In the genomic region with DNA sequence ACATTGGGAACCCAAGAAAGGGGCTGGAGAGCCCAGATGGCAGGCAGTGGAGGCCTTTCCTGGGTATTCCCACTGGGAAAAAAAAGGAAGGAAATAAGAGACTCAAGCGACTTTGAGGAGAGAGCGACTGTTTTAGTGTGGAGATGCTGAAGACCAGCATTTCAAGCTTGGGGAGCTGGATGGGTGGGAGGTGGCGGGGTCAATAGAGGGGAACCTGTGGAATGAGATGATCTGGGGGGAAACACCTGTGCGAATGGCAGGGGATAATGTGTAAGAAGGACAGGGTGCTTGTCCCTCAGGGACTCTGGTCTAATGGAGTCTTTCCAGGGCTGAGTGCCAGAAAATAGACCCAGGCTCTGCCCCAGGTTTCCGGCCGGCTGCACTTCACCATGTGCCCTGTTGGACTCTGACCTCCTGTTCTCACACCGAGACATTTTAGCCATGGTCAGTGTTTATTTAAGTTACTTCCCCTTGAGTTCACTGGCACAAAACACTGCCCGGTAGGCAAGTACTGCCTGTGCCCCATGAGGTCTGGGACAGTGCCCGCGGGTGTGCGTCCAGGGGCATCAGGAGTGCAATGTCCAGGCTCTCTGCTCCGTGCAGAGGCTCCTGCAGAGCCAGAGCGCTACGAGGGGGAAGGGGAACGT, we compare ENCODE assay signal across 1 cellular context.
TF ChIP-seq lines count a peak whose summit lies in the region.

No MANE protein-coding gene starts in this region.

TF ChIP-seq in HepG2, 621 proteins besides CTCF, POLR2A, EP300 and RAD21 (continued from another document and continues in another):
- TF ChIP-seq, protein P1, sequence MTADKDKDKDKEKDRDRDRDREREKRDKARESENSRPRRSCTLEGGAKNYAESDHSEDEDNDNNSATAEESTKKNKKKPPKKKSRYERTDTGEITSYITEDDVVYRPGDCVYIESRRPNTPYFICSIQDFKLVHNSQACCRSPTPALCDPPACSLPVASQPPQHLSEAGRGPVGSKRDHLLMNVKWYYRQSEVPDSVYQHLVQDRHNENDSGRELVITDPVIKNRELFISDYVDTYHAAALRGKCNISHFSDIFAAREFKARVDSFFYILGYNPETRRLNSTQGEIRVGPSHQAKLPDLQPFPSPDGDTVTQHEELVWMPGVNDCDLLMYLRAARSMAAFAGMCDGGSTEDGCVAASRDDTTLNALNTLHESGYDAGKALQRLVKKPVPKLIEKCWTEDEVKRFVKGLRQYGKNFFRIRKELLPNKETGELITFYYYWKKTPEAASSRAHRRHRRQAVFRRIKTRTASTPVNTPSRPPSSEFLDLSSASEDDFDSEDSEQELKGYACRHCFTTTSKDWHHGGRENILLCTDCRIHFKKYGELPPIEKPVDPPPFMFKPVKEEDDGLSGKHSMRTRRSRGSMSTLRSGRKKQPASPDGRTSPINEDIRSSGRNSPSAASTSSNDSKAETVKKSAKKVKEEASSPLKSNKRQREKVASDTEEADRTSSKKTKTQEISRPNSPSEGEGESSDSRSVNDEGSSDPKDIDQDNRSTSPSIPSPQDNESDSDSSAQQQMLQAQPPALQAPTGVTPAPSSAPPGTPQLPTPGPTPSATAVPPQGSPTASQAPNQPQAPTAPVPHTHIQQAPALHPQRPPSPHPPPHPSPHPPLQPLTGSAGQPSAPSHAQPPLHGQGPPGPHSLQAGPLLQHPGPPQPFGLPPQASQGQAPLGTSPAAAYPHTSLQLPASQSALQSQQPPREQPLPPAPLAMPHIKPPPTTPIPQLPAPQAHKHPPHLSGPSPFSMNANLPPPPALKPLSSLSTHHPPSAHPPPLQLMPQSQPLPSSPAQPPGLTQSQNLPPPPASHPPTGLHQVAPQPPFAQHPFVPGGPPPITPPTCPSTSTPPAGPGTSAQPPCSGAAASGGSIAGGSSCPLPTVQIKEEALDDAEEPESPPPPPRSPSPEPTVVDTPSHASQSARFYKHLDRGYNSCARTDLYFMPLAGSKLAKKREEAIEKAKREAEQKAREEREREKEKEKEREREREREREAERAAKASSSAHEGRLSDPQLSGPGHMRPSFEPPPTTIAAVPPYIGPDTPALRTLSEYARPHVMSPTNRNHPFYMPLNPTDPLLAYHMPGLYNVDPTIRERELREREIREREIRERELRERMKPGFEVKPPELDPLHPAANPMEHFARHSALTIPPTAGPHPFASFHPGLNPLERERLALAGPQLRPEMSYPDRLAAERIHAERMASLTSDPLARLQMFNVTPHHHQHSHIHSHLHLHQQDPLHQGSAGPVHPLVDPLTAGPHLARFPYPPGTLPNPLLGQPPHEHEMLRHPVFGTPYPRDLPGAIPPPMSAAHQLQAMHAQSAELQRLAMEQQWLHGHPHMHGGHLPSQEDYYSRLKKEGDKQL (CRISPR knock-in tag; IDR thresholded peaks at IDR 0.05; ENCODE audit: low read depth): no peak
- 0 out of 2 replicates have a peak, but pooled peaks have one; percentile 40 for TF ChIP-seq ZSCAN21 (CRISPR knock-in tag; IDR thresholded peaks at IDR 0.05; ENCODE audit: borderline replicate concordance)
- TF ChIP-seq HMG20A (CRISPR knock-in tag; IDR thresholded peaks at IDR 0.05; ENCODE audit: borderline replicate concordance): peak; percentile 79; the same call in 1 of the 2 replicates
- TF ChIP-seq ZNF292 (CRISPR knock-in tag; IDR thresholded peaks at IDR 0.05; ENCODE audit: borderline replicate concordance, low read depth): peak; percentile 67
- no peak for TF ChIP-seq ZEB1 (IDR thresholded peaks at IDR 0.05; ENCODE audit: insufficient replicate concordance, low read depth)
- no peak for TF ChIP-seq ADNP (CRISPR knock-in tag; IDR thresholded peaks at IDR 0.05)
- no peak for TF ChIP-seq NR2F6 (IDR thresholded peaks at IDR 0.05)
- TF ChIP-seq NR2F6 (CRISPR knock-in tag; IDR thresholded peaks at IDR 0.05): peak; percentile 67
- TF ChIP-seq PHB2 (IDR thresholded peaks at IDR 0.05; ENCODE audit: partially characterized antibody): no peak
- TF ChIP-seq, protein P2, sequence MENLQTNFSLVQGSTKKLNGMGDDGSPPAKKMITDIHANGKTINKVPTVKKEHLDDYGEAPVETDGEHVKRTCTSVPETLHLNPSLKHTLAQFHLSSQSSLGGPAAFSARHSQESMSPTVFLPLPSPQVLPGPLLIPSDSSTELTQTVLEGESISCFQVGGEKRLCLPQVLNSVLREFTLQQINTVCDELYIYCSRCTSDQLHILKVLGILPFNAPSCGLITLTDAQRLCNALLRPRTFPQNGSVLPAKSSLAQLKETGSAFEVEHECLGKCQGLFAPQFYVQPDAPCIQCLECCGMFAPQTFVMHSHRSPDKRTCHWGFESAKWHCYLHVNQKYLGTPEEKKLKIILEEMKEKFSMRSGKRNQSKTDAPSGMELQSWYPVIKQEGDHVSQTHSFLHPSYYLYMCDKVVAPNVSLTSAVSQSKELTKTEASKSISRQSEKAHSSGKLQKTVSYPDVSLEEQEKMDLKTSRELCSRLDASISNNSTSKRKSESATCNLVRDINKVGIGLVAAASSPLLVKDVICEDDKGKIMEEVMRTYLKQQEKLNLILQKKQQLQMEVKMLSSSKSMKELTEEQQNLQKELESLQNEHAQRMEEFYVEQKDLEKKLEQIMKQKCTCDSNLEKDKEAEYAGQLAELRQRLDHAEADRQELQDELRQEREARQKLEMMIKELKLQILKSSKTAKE (CRISPR knock-in tag; IDR thresholded peaks at IDR 0.05; ENCODE audit: borderline replicate concordance): peak; percentile 36; the same call in 1 of the 2 replicates
- TF ChIP-seq, protein P3, sequence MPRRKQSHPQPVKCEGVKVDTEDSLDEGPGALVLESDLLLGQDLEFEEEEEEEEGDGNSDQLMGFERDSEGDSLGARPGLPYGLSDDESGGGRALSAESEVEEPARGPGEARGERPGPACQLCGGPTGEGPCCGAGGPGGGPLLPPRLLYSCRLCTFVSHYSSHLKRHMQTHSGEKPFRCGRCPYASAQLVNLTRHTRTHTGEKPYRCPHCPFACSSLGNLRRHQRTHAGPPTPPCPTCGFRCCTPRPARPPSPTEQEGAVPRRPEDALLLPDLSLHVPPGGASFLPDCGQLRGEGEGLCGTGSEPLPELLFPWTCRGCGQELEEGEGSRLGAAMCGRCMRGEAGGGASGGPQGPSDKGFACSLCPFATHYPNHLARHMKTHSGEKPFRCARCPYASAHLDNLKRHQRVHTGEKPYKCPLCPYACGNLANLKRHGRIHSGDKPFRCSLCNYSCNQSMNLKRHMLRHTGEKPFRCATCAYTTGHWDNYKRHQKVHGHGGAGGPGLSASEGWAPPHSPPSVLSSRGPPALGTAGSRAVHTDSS (CRISPR knock-in tag; conservative IDR thresholded peaks at IDR 0.05): no peak
- TF ChIP-seq DNMT1 (CRISPR knock-in tag; IDR thresholded peaks at IDR 0.05): no peak
- TF ChIP-seq, protein P4, sequence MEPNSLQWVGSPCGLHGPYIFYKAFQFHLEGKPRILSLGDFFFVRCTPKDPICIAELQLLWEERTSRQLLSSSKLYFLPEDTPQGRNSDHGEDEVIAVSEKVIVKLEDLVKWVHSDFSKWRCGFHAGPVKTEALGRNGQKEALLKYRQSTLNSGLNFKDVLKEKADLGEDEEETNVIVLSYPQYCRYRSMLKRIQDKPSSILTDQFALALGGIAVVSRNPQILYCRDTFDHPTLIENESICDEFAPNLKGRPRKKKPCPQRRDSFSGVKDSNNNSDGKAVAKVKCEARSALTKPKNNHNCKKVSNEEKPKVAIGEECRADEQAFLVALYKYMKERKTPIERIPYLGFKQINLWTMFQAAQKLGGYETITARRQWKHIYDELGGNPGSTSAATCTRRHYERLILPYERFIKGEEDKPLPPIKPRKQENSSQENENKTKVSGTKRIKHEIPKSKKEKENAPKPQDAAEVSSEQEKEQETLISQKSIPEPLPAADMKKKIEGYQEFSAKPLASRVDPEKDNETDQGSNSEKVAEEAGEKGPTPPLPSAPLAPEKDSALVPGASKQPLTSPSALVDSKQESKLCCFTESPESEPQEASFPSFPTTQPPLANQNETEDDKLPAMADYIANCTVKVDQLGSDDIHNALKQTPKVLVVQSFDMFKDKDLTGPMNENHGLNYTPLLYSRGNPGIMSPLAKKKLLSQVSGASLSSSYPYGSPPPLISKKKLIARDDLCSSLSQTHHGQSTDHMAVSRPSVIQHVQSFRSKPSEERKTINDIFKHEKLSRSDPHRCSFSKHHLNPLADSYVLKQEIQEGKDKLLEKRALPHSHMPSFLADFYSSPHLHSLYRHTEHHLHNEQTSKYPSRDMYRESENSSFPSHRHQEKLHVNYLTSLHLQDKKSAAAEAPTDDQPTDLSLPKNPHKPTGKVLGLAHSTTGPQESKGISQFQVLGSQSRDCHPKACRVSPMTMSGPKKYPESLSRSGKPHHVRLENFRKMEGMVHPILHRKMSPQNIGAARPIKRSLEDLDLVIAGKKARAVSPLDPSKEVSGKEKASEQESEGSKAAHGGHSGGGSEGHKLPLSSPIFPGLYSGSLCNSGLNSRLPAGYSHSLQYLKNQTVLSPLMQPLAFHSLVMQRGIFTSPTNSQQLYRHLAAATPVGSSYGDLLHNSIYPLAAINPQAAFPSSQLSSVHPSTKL (CRISPR knock-in tag; IDR thresholded peaks at IDR 0.05): peak; percentile 89
- no peak for TF ChIP-seq KLF15 (CRISPR knock-in tag; IDR thresholded peaks at IDR 0.05; ENCODE audit: borderline replicate concordance)
- TF ChIP-seq KMT2B (CRISPR knock-in tag; IDR thresholded peaks at IDR 0.05): no peak
- TF ChIP-seq, protein P5, sequence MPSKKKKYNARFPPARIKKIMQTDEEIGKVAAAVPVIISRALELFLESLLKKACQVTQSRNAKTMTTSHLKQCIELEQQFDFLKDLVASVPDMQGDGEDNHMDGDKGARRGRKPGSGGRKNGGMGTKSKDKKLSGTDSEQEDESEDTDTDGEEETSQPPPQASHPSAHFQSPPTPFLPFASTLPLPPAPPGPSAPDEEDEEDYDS (CRISPR knock-in tag; IDR thresholded peaks at IDR 0.05): peak; percentile 34; the same call in 1 of the 2 replicates
- peak; percentile 86 for TF ChIP-seq GATAD2A (CRISPR knock-in tag; IDR thresholded peaks at IDR 0.05)
- TF ChIP-seq HOXA7 (CRISPR knock-in tag; IDR thresholded peaks at IDR 0.05): no peak
- 0 out of 2 replicates have a peak, but pooled peaks have one; percentile 22 for TF ChIP-seq ZNF205 (CRISPR knock-in tag; IDR thresholded peaks at IDR 0.05)
- peak; percentile 70; the same call in 1 of the 2 replicates for TF ChIP-seq TBX2 (CRISPR knock-in tag; IDR thresholded peaks at IDR 0.05; ENCODE audit: borderline replicate concordance)
- TF ChIP-seq RAD51 (IDR thresholded peaks at IDR 0.05; ENCODE audit: borderline replicate concordance): no peak
- TF ChIP-seq ARID2 (CRISPR knock-in tag; IDR thresholded peaks at IDR 0.05; ENCODE audit: borderline replicate concordance): no peak
- no peak for TF ChIP-seq ZNF468 (CRISPR knock-in tag; IDR thresholded peaks at IDR 0.05)
- TF ChIP-seq ZFP82 (CRISPR knock-in tag; IDR thresholded peaks at IDR 0.05; ENCODE audit: borderline replicate concordance): no peak
- TF ChIP-seq, protein P6, sequence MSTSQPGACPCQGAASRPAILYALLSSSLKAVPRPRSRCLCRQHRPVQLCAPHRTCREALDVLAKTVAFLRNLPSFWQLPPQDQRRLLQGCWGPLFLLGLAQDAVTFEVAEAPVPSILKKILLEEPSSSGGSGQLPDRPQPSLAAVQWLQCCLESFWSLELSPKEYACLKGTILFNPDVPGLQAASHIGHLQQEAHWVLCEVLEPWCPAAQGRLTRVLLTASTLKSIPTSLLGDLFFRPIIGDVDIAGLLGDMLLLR (CRISPR knock-in tag; IDR thresholded peaks at IDR 0.05): no peak
- TF ChIP-seq ZSCAN25 (CRISPR knock-in tag; IDR thresholded peaks at IDR 0.05): no peak; the same call in 1 of the 2 replicates
- no peak for TF ChIP-seq PAWR (CRISPR knock-in tag; IDR thresholded peaks at IDR 0.05; ENCODE audit: borderline replicate concordance)
- no peak for TF ChIP-seq ZNF746 (CRISPR knock-in tag; IDR thresholded peaks at IDR 0.05)
- TF ChIP-seq PAX8 (CRISPR knock-in tag; IDR thresholded peaks at IDR 0.05; ENCODE audit: borderline replicate concordance): no peak
- peak; percentile 89 for TF ChIP-seq SALL1 (CRISPR knock-in tag; IDR thresholded peaks at IDR 0.05)
- TF ChIP-seq ZNF3 (CRISPR knock-in tag; IDR thresholded peaks at IDR 0.05): no peak
- TF ChIP-seq SP1 (IDR thresholded peaks at IDR 0.05): no peak
- TF ChIP-seq SP1 (CRISPR knock-in tag; IDR thresholded peaks at IDR 0.05): no peak
- TF ChIP-seq MBNL3 (CRISPR knock-in tag; conservative IDR thresholded peaks at IDR 0.05): no peak
- 0 out of 4 replicates have a peak, but pooled peaks of 1 of the 2 experiments have one; percentile 33 for TF ChIP-seq NR2F1 (CRISPR knock-in tag; IDR thresholded peaks at IDR 0.05)
- TF ChIP-seq, protein P7, sequence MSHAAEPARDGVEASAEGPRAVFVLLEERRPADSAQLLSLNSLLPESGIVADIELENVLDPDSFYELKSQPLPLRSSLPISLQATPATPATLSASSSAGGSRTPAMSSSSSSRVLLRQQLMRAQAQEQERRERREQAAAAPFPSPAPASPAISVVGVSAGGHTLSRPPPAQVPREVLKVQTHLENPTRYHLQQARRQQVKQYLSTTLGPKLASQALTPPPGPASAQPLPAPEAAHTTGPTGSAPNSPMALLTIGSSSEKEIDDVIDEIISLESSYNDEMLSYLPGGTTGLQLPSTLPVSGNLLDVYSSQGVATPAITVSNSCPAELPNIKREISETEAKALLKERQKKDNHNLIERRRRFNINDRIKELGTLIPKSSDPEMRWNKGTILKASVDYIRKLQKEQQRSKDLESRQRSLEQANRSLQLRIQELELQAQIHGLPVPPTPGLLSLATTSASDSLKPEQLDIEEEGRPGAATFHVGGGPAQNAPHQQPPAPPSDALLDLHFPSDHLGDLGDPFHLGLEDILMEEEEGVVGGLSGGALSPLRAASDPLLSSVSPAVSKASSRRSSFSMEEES (CRISPR knock-in tag; IDR thresholded peaks at IDR 0.05): peak; percentile 74; the same call in 1 of the 2 replicates
- TF ChIP-seq MTA3 (CRISPR knock-in tag; IDR thresholded peaks at IDR 0.05): no peak
- TF ChIP-seq SMAD9 (CRISPR knock-in tag; IDR thresholded peaks at IDR 0.05): no peak
- TF ChIP-seq, protein P8, sequence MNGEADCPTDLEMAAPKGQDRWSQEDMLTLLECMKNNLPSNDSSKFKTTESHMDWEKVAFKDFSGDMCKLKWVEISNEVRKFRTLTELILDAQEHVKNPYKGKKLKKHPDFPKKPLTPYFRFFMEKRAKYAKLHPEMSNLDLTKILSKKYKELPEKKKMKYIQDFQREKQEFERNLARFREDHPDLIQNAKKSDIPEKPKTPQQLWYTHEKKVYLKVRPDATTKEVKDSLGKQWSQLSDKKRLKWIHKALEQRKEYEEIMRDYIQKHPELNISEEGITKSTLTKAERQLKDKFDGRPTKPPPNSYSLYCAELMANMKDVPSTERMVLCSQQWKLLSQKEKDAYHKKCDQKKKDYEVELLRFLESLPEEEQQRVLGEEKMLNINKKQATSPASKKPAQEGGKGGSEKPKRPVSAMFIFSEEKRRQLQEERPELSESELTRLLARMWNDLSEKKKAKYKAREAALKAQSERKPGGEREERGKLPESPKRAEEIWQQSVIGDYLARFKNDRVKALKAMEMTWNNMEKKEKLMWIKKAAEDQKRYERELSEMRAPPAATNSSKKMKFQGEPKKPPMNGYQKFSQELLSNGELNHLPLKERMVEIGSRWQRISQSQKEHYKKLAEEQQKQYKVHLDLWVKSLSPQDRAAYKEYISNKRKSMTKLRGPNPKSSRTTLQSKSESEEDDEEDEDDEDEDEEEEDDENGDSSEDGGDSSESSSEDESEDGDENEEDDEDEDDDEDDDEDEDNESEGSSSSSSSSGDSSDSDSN (CRISPR knock-in tag; IDR thresholded peaks at IDR 0.05): no peak; the same call in 1 of the 2 replicates
- no peak for TF ChIP-seq ZNF563 (CRISPR knock-in tag; IDR thresholded peaks at IDR 0.05)
